Comparison of ENCODE assay signal across 3 cellular contexts in the genomic region with DNA sequence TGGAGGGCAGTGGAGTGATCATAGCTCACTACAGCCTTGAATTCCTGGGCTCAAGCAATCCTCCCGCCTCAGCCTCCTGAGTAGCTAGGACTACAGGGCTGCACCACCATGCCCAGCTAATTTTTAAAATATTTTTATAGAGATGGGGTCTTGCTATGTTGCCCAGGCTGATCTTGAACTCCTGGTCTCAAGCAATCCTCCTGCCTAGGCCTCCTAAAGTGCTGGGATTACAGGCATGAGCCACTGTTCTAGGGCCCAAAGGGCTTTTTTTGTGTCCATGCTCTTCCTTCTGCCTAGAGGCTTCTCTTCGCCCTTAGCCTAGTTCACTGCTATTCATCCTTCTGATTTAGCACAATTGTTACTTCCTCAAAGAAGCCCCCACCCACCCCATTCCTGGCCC. TPM values are rescaled to one million over a fixed set of nuclear protein-coding genes. Genes with fewer than 3 reads are reported as not detected.
"Had no signal": no experiment of that assay in that cellular context is flagged by ENCODE, and none has a peak within 500 bp of the region (broad histone marks: within the 10 kb centered on the region; RNA-seq: fewer than 3 reads in every experiment).

No MANE protein-coding gene starts in this region.

RNA-seq across cellular contexts. Expression of a gene that starts 13.0 kb away (rescaled TPM):
- total RNA-seq: IMR-90 had no signal

RNA-seq across cellular contexts. Expression of a gene that starts 41.2 kb away (rescaled TPM):
- total RNA-seq: HFFc6, HT1080, IMR-90 had no signal
- polyA plus RNA-seq: IMR-90 had no signal
